16 cellular contexts compared by ENCODE assay signal in the genomic region with DNA sequence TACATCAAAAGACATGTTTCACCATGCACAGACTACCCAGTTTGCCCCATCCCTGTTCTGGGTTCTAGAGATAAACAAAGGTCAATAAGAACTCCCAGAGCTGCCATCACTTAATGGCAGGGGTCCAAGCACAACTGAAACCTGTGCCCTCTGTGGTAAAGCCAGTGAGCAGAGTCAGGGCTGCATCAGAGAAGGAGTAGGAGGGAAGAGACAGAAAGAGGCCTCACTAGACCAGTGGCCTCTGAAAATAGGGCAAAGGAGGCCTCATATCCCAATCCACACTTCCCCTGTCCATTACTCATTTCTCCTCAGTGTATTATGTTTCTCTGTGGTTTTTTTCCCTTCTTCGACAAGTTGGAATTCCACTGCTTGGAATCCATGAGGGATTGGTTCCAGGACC. TPM values are rescaled to one million over a fixed set of nuclear protein-coding genes. Genes with fewer than 3 reads are reported as not detected.
DNase-seq lines count a peak whose midpoint lies in the region; ATAC-seq and TF ChIP-seq lines count a peak whose summit lies in the region.
"Had no signal": no experiment of that assay in that cellular context is flagged by ENCODE, and none has a peak within 500 bp of the region (broad histone marks: within the 10 kb centered on the region; RNA-seq: fewer than 3 reads in every experiment).

No MANE protein-coding gene starts in this region.

- H4K8ac ChIP-seq in IMR-90 (ENCODE audit: low read depth in 2 of 2, low read length in 2 of 2): peak overlapping the region; percentile 10 to 56; a peak in 3 of 4 replicates

- H3K9me1 ChIP-seq in IMR-90 (ENCODE audit: insufficient read depth, low read length): peaks cover 26% of the 10 kb centered on the region

- H3K14ac ChIP-seq in IMR-90 (replicated peaks; ENCODE audit: low read depth, low read length): peak overlapping the region; percentile 88

- in situ Hi-C loops in IMR-90 (cut with MboI; ENCODE audit: low sequenced_read_pairs): no loop called here

- CTCF ChIA-PET in AG04450 (lab: Charles Lee) (interaction anchor here (0.6 to 2.9 kb wide), 3 partner anchors 43 to 94 kb away, joined by 8 to 10 read pairs (median 9); no protein-coding TSS in a partner anchor), IMR-90 (lab: Yijun Ruan, JAX) (interaction anchor here (0.7 to 1.9 kb wide), 3 partner anchors 21 to 117 kb away, joined by 3 to 7 read pairs (median 3); no protein-coding TSS in a partner anchor)

- no peak overlapping the region for H2AFZ ChIP-seq in IMR-90 (replicated peaks; ENCODE audit: low read length, poor library complexity)
- H2AFZ ChIP-seq: parathyroid adenoma had no signal

- no peak overlapping the region for H3K56ac ChIP-seq in IMR-90 (ENCODE audit: extremely low read depth, insufficient read depth, low read length)

- intact Hi-C loops in IMR-90 (cut with micrococcal nuclease) (no loop called here), prostate gland (cut with DNase I) (no loop called here)

- H3K27me3 ChIP-seq in AG04450 (ENCODE audit: control insufficient read depth, insufficient read depth, low read length) (peaks cover 1% of the 10 kb centered on the region), IMR-90 (ENCODE audit: control insufficient read depth, insufficient read depth, low read length) (peaks cover 2% of the 10 kb centered on the region), prostate gland (replicated peaks; ENCODE audit: insufficient read depth) (no peaks in the 10 kb centered on the region)

- peak overlapping the region; percentile 82 for H2BK120ac ChIP-seq in IMR-90 (ENCODE audit: low read depth, low read length)

- H4K91ac ChIP-seq in IMR-90 (ENCODE audit: insufficient read depth, low read depth, low read length): peak overlapping the region; percentile 29

- no peak for DNase-seq in AG04450 (ENCODE audit: low read depth, low spot score)
- peak; percentile 52 for DNase-seq in IMR-90
- peak; percentile 26 to 46 for DNase-seq in cardiac fibroblast (ENCODE audit: low read depth in 2 of 2)
- DNase-seq in myocyte (ENCODE audit: low read depth): peak; percentile 90
- no peak for DNase-seq in prostate gland (ENCODE audit: low spot score)
- DNase-seq in NCI-H1048 (lab: John Stamatoyannopoulos, UW): no peak
- DNase-seq: activated CD4-positive, alpha-beta T cell treated with anti-CD3 and anti-CD28 coated beads, Interleukin-2, amount 10 ng/mL, durations not matched to agents 7 days and 5 days; midbrain; NCI-H345; T-helper 2 cell had no signal

- peak overlapping the region; percentile 81 for H2BK20ac ChIP-seq in IMR-90 (ENCODE audit: low read depth, low read length)

- H3K4me3 ChIP-seq in AG04450 (ENCODE audit: low read depth, low read length) (no peak overlapping the region), IMR-90 (ENCODE audit: insufficient read depth, low read depth, low read length) (no peak overlapping the region), cardiac fibroblast (replicated peaks in 1 of 2; ENCODE audit: low read depth in 2 of 2, low read length in 2 of 2) (no peak overlapping the region), prostate gland (no peak overlapping the region)

- TF ChIP-seq RAD21 in IMR-90 (IDR thresholded peaks at IDR 0.05; ENCODE audit: low read length): no peak

- no CpG with 5 or more reads among the region's 1 CpG for WGBS in IMR-90 (ENCODE audit: extremely low coverage in 2 of 2, insufficient read length in 1 of 2), 2 experiments
- WGBS in prostate gland: 86% methylated on average over 1 of the region's 1 CpG

- H3K4me1 ChIP-seq in IMR-90 (ENCODE audit: control insufficient read depth, insufficient read depth, low read length): peaks cover 17% of the 10 kb centered on the region
- no peaks in the 10 kb centered on the region for H3K4me1 ChIP-seq in prostate gland (replicated peaks)
- H3K4me1 ChIP-seq: parathyroid adenoma had no signal

- TF ChIP-seq POLR2A in IMR-90 (IDR thresholded peaks at IDR 0.05; ENCODE audit: low read depth, low read length) (no peak), prostate gland (IDR thresholded peaks at IDR 0.05) (no peak)

- H3K18ac ChIP-seq in IMR-90 (ENCODE audit: low read depth, low read length): 0 out of 2 replicates have a peak overlapping the region, but pooled peaks have one; percentile 4

- peak overlapping the region; percentile 43 for H2BK5ac ChIP-seq in IMR-90 (ENCODE audit: low read depth, low read length, poor library complexity, severe bottlenecking)

- dilution Hi-C loops in IMR-90 (cut with HindIII; ENCODE audit: low sequenced_read_pairs, unreplicated experiment): no loop called here

- peak overlapping the region; percentile 89 for H3K4ac ChIP-seq in IMR-90 (ENCODE audit: low read depth, low read length)

- peak overlapping the region; percentile 87 for H3K27ac ChIP-seq in AG04450 (ENCODE audit: low read depth, low read length)
- peak overlapping the region; percentile 21; the same call in 1 of the 2 replicates for H3K27ac ChIP-seq in IMR-90 (ENCODE audit: insufficient read depth, low read length)
- no peak overlapping the region for H3K27ac ChIP-seq in prostate gland
- H3K27ac ChIP-seq: parathyroid adenoma had no signal

- peak overlapping the region; percentile 25; the same call in 1 of the 2 replicates for H2AK5ac ChIP-seq in IMR-90 (ENCODE audit: low read depth, low read length)

- BruUV-seq in IMR-90 (replicated peaks; lab: Mats Ljungman, UMichigan): no TSS peak

- no peak overlapping the region for H3K9ac ChIP-seq in IMR-90 (ENCODE audit: low read depth, low read length)
- H3K9ac ChIP-seq: parathyroid adenoma had no signal

- ATAC-seq in IMR-90 (ENCODE audit: low read depth) (no peak), GM21367 (IDR thresholded peaks at IDR 0.05; ENCODE audit: unreplicated experiment) (no peak), HG02642 (IDR thresholded peaks at IDR 0.05; ENCODE audit: poor library complexity, unreplicated experiment) (no peak)

- H4K5ac ChIP-seq in IMR-90 (ENCODE audit: low read depth, low read length): 0 out of 2 replicates have a peak overlapping the region, but pooled peaks have one; percentile 10

- H4K20me1 ChIP-seq in IMR-90 (ENCODE audit: insufficient read depth, low read length): no peaks in the 10 kb centered on the region

- 0 out of 2 replicates have a peak overlapping the region, but pooled peaks have one; percentile 42 for H3K23ac ChIP-seq in IMR-90 (ENCODE audit: low read depth, low read length)

- POLR2A ChIA-PET in AG04450 (lab: Yijun Ruan, JAX) (no interaction called here), IMR-90 (lab: Charles Lee; ENCODE audit: unreplicated experiment) (no interaction called here)

- no peaks in the 10 kb centered on the region for H3K79me1 ChIP-seq in IMR-90 (ENCODE audit: low read depth in 1 of 2, low read length in 2 of 2)

- no peaks in the 10 kb centered on the region for H3K36me3 ChIP-seq in IMR-90 (ENCODE audit: control insufficient read depth, insufficient read depth, low read length)
- H3K36me3 ChIP-seq in prostate gland: no peaks in the 10 kb centered on the region

- H2AK9ac ChIP-seq in IMR-90 (replicated peaks; ENCODE audit: low read depth, low read length, poor library complexity): no peak overlapping the region

- H2BK15ac ChIP-seq in IMR-90 (ENCODE audit: low read depth, low read length): peak overlapping the region; percentile 24; the same call in 1 of the 3 replicates

- TF ChIP-seq CTCF in AG04450 (IDR thresholded peaks at IDR 0.05; ENCODE audit: low read depth, low read length) (no peak), IMR-90 (conservative IDR thresholded peaks at IDR 0.05; ENCODE audit: low read depth, low read length) (no peak), cardiac fibroblast (IDR thresholded peaks at IDR 0.05; ENCODE audit: low read depth, low read length) (no peak), prostate gland (IDR thresholded peaks at IDR 0.05) (no peak)

- H3K4me2 ChIP-seq in IMR-90 (ENCODE audit: low read depth, low read length): no peak overlapping the region

- peaks cover 4% of the 10 kb centered on the region; the same call in 1 of the 2 replicates for H3K9me3 ChIP-seq in AG04450 (ENCODE audit: control insufficient read depth, insufficient read depth, low read length)
- H3K9me3 ChIP-seq in IMR-90 (ENCODE audit: control insufficient read depth, insufficient read depth, low read length): no peaks in the 10 kb centered on the region
- H3K9me3 ChIP-seq in prostate gland: no peaks in the 10 kb centered on the region

RNA-seq across cellular contexts. Expression of gene ATP1A2, which starts 10.2 kb away (rescaled TPM):
- polyA plus RNA-seq in AG04450 (2011; rRNA removed) (6.2 and 6.5 TPM in 2 replicates), IMR-90 (2012; rRNA removed) (0.14 and 0.15 TPM in 2 replicates)
- 9.6 and 14.6 TPM in 2 replicates for polyA minus RNA-seq in AG04450 (2011; rRNA and poly(A)+ RNA removed)
- total RNA-seq in IMR-90 (2012; rRNA removed) (under 0.01 and 0.28 TPM in 2 replicates), myocyte (28.2 and 60.4 TPM in 2 replicates), prostate gland (10 to 100 TPM; 14.8 to 69.0 TPM)
- polyA plus RNA-seq in IMR-90 (2012; cell fraction: cytosol; rRNA removed): 0.01 and 0.16 TPM in 2 replicates
- 0.35 and 0.52 TPM in 2 replicates for polyA plus RNA-seq in IMR-90 (2012; cell fraction: nucleus; rRNA removed; ENCODE audit: low replicate concordance)
- polyA plus RNA-seq in myocyte (2012): 46.7 TPM
- total RNA-seq: activated CD4-positive, alpha-beta T cell treated with anti-CD3 and anti-CD28 coated beads, Interleukin-2, amount 10 ng/mL, durations not matched to agents 7 days and 5 days; bronchial epithelial cell; endothelial cell of umbilical vein; OCI-LY7 had no signal
- polyA plus RNA-seq: endothelial cell of umbilical vein had no signal

RNA-seq across cellular contexts. Expression of gene ATP1A4, which starts 25.6 kb away (rescaled TPM):
- polyA plus RNA-seq in AG04450 (2011; rRNA removed) (not detected in 2 replicates), IMR-90 (2012; rRNA removed) (not detected in 2 replicates)
- polyA minus RNA-seq in AG04450 (2011; rRNA and poly(A)+ RNA removed): not detected in 2 replicates
- total RNA-seq in IMR-90 (2012; rRNA removed) (not detected in 2 replicates), myocyte (0.10 and 0.19 TPM in 2 replicates), prostate gland (1 to 10 TPM; 2.8 to 5.2 TPM)
- polyA plus RNA-seq in IMR-90 (2012; cell fraction: cytosol; rRNA removed): not detected in 2 replicates
- not detected in 2 replicates for polyA plus RNA-seq in IMR-90 (2012; cell fraction: nucleus; rRNA removed; ENCODE audit: low replicate concordance)
- 0.16 TPM for polyA plus RNA-seq in myocyte (2012)
- total RNA-seq: activated CD4-positive, alpha-beta T cell treated with anti-CD3 and anti-CD28 coated beads, Interleukin-2, amount 10 ng/mL, durations not matched to agents 7 days and 5 days; bronchial epithelial cell; endothelial cell of umbilical vein; OCI-LY7 had no signal
- polyA plus RNA-seq: endothelial cell of umbilical vein had no signal

RNA-seq across cellular contexts. Expression of gene IGSF8, which starts 27.3 kb away (rescaled TPM):
- 12.7 and 18.8 TPM in 2 replicates for polyA plus RNA-seq in AG04450 (2011; rRNA removed)
- 7.3 and 13.1 TPM in 2 replicates for polyA minus RNA-seq in AG04450 (2011; rRNA and poly(A)+ RNA removed)
- 7.5 and 8.8 TPM in 2 replicates for total RNA-seq in IMR-90 (2012; rRNA removed)
- 25.2 and 26.3 TPM in 2 replicates for polyA plus RNA-seq in IMR-90 (2012; rRNA removed)
- 24.0 and 37.8 TPM in 2 replicates for polyA plus RNA-seq in IMR-90 (2012; cell fraction: cytosol; rRNA removed)
- polyA plus RNA-seq in IMR-90 (2012; cell fraction: nucleus; rRNA removed; ENCODE audit: low replicate concordance): 23.9 and 55.0 TPM in 2 replicates
- 27.9 and 33.5 TPM in 2 replicates for total RNA-seq in myocyte
- 42.5 TPM for polyA plus RNA-seq in myocyte (2012)
- total RNA-seq in prostate gland: 100 to 1,000 TPM in 1 of 2 donors, 10 to 100 TPM in 1; 35.9 to 101 TPM

RNA-seq across cellular contexts. Expression of gene KCNJ9, which starts 44.4 kb away (rescaled TPM):
- polyA plus RNA-seq in AG04450 (2011; rRNA removed): not detected in 2 replicates
- polyA minus RNA-seq in AG04450 (2011; rRNA and poly(A)+ RNA removed): not detected in 2 replicates
- not detected in 2 replicates for total RNA-seq in IMR-90 (2012; rRNA removed)
- polyA plus RNA-seq in IMR-90 (2012; rRNA removed): not detected in 2 replicates
- polyA plus RNA-seq in IMR-90 (2012; cell fraction: cytosol; rRNA removed): not detected in 2 replicates
- polyA plus RNA-seq in IMR-90 (2012; cell fraction: nucleus; rRNA removed; ENCODE audit: low replicate concordance): not detected in 2 replicates
- total RNA-seq in myocyte: not detected in 2 replicates
- not detected for polyA plus RNA-seq in myocyte (2012)
- total RNA-seq in prostate gland: under 1 TPM in 1 of 2 donors, not detected in 1; 0.51 TPM
- total RNA-seq: activated CD4-positive, alpha-beta T cell treated with anti-CD3 and anti-CD28 coated beads, Interleukin-2, amount 10 ng/mL, durations not matched to agents 7 days and 5 days; endothelial cell of umbilical vein; OCI-LY7 had no signal
- polyA plus RNA-seq: endothelial cell of umbilical vein had no signal

RNA-seq across cellular contexts. Expression of gene KCNJ10, which starts 55.8 kb away (rescaled TPM):
- polyA plus RNA-seq in AG04450 (2011; rRNA removed) (not detected in 2 replicates), IMR-90 (2012; rRNA removed) (not detected in 2 replicates)
- not detected in 2 replicates for polyA minus RNA-seq in AG04450 (2011; rRNA and poly(A)+ RNA removed)
- total RNA-seq in IMR-90 (2012; rRNA removed) (not detected in 2 replicates), myocyte (not detected in 2 replicates), prostate gland (not detected)
- polyA plus RNA-seq in IMR-90 (2012; cell fraction: cytosol; rRNA removed): not detected in 2 replicates
- not detected in 2 replicates for polyA plus RNA-seq in IMR-90 (2012; cell fraction: nucleus; rRNA removed; ENCODE audit: low replicate concordance)
- 0.08 TPM for polyA plus RNA-seq in myocyte (2012)
- total RNA-seq: activated CD4-positive, alpha-beta T cell treated with anti-CD3 and anti-CD28 coated beads, Interleukin-2, amount 10 ng/mL, durations not matched to agents 7 days and 5 days; bronchial epithelial cell; endothelial cell of umbilical vein had no signal
- polyA plus RNA-seq: endothelial cell of umbilical vein had no signal

Comparison
In these comparisons a context has a peak if more than half of its experiments do, and no peak if none do; other contexts are left out.
1. DNase-seq: peak in IMR-90 (single experiment), cardiac fibroblast (2 of 2) and myocyte (single experiment); none in AG04450 (single experiment), prostate gland (single experiment) and NCI-H1048 (single experiment).
2. H3K27ac ChIP-seq: peak in AG04450 (single experiment) and IMR-90 (single experiment); none in prostate gland (0 of 2).
3. RNA of gene ATP1A2, which starts 10.2 kb away (total RNA-seq): 14.8 to 69.0 TPM in prostate gland and 28.2 to 60.4 TPM in myocyte; under 0.01 to 0.28 TPM in IMR-90; every median in the first group is over 10 times any median in the second.